ENCODE assay signal across 1 cellular context in the genomic region with DNA sequence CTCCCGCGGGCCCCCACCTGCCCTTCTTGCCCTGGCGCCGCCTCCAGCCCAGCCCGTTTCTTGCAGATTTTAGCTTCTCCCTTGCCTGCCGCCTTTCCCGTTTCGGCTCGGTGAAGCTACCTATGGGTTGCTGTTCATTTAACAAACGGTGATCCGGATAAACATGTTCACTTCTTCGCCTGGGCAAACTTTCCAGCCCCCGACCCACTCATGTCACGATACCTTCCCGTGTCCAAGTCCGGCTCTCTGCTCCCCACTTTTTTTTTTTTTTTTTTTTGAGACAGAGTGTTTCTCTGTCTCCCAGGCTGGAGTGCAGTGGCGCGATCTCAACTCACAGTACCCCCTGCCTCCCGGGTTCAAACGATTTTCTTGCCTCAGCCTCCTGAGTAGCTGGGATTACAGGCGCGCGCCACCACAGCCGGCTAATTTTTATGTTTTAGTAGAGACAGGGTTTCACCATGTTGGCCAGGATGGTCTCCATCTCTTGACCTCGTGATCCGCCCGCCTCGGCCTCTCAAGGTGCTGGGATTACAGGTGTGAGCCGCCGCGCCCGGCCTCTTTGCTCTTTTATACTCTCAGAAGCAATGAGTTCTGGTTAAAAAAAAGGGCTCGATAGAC.
TF ChIP-seq lines count a peak whose summit lies in the region.

No MANE protein-coding gene starts in this region.

TF ChIP-seq in WTC11, 78 proteins besides CTCF, POLR2A, EP300 and RAD21 (continued from another document):
- TF ChIP-seq, protein P1, sequence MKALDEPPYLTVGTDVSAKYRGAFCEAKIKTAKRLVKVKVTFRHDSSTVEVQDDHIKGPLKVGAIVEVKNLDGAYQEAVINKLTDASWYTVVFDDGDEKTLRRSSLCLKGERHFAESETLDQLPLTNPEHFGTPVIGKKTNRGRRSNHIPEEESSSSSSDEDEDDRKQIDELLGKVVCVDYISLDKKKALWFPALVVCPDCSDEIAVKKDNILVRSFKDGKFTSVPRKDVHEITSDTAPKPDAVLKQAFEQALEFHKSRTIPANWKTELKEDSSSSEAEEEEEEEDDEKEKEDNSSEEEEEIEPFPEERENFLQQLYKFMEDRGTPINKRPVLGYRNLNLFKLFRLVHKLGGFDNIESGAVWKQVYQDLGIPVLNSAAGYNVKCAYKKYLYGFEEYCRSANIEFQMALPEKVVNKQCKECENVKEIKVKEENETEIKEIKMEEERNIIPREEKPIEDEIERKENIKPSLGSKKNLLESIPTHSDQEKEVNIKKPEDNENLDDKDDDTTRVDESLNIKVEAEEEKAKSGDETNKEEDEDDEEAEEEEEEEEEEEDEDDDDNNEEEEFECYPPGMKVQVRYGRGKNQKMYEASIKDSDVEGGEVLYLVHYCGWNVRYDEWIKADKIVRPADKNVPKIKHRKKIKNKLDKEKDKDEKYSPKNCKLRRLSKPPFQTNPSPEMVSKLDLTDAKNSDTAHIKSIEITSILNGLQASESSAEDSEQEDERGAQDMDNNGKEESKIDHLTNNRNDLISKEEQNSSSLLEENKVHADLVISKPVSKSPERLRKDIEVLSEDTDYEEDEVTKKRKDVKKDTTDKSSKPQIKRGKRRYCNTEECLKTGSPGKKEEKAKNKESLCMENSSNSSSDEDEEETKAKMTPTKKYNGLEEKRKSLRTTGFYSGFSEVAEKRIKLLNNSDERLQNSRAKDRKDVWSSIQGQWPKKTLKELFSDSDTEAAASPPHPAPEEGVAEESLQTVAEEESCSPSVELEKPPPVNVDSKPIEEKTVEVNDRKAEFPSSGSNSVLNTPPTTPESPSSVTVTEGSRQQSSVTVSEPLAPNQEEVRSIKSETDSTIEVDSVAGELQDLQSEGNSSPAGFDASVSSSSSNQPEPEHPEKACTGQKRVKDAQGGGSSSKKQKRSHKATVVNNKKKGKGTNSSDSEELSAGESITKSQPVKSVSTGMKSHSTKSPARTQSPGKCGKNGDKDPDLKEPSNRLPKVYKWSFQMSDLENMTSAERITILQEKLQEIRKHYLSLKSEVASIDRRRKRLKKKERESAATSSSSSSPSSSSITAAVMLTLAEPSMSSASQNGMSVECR (CRISPR knock-in tag; IDR thresholded peaks at IDR 0.05; ENCODE audit: borderline replicate concordance): no peak
- TF ChIP-seq ZNF671 (CRISPR knock-in tag; IDR thresholded peaks at IDR 0.05) (no peak), ZNF423 (CRISPR knock-in tag; IDR thresholded peaks at IDR 0.05) (no peak), NR3C1 (CRISPR knock-in tag; conservative IDR thresholded peaks at IDR 0.05; ENCODE audit: low read depth) (no peak), CREB1 (CRISPR knock-in tag; IDR thresholded peaks at IDR 0.05) (no peak), FOXP1 (CRISPR knock-in tag; IDR thresholded peaks at IDR 0.05; ENCODE audit: borderline replicate concordance) (no peak), AR (CRISPR knock-in tag; IDR thresholded peaks at IDR 0.05) (no peak)
- TF ChIP-seq, protein P2, sequence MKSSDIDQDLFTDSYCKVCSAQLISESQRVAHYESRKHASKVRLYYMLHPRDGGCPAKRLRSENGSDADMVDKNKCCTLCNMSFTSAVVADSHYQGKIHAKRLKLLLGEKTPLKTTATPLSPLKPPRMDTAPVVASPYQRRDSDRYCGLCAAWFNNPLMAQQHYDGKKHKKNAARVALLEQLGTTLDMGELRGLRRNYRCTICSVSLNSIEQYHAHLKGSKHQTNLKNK (CRISPR knock-in tag; IDR thresholded peaks at IDR 0.05): no peak
- TF ChIP-seq, protein P3, sequence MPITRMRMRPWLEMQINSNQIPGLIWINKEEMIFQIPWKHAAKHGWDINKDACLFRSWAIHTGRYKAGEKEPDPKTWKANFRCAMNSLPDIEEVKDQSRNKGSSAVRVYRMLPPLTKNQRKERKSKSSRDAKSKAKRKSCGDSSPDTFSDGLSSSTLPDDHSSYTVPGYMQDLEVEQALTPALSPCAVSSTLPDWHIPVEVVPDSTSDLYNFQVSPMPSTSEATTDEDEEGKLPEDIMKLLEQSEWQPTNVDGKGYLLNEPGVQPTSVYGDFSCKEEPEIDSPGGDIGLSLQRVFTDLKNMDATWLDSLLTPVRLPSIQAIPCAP (CRISPR knock-in tag; IDR thresholded peaks at IDR 0.05): no peak
- TF ChIP-seq, protein P4, sequence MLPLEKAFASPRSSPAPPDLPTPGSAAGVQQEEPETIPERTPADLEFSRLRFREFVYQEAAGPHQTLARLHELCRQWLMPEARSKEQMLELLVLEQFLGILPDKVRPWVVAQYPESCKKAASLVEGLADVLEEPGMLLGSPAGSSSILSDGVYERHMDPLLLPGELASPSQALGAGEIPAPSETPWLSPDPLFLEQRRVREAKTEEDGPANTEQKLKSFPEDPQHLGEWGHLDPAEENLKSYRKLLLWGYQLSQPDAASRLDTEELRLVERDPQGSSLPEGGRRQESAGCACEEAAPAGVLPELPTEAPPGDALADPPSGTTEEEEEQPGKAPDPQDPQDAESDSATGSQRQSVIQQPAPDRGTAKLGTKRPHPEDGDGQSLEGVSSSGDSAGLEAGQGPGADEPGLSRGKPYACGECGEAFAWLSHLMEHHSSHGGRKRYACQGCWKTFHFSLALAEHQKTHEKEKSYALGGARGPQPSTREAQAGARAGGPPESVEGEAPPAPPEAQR (CRISPR knock-in tag; IDR thresholded peaks at IDR 0.05): no peak
- TF ChIP-seq, protein P5, sequence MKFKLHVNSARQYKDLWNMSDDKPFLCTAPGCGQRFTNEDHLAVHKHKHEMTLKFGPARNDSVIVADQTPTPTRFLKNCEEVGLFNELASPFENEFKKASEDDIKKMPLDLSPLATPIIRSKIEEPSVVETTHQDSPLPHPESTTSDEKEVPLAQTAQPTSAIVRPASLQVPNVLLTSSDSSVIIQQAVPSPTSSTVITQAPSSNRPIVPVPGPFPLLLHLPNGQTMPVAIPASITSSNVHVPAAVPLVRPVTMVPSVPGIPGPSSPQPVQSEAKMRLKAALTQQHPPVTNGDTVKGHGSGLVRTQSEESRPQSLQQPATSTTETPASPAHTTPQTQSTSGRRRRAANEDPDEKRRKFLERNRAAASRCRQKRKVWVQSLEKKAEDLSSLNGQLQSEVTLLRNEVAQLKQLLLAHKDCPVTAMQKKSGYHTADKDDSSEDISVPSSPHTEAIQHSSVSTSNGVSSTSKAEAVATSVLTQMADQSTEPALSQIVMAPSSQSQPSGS (CRISPR knock-in tag; IDR thresholded peaks at IDR 0.05; ENCODE audit: borderline replicate concordance, low read depth): no peak
